19 cellular contexts compared by ENCODE assay signal in the genomic region with DNA sequence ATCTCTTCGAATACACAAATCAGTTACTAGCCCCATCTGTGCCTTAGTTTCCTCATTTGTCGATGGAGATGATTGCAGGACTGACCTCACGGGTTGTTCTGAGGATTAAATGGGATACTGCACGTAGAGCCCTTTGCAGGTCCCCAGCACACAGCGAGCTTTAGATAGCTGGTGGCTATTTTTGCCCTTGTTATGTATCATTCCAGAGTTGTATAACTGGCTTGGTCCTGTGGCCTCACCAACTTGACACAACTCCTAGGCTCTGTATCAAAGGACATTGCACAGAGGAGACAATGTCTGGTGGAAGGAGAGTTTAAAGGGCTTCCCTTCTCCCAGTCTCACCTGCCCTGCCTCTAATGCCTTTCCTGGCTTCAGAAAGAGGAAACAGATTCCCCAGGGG. TPM values are rescaled to one million over a fixed set of nuclear protein-coding genes. Genes with fewer than 3 reads are reported as not detected.
A peak's percentile ranks its signal among the peaks of the same experiment; 100 is the strongest.
DNase-seq lines count a peak whose midpoint lies in the region; ATAC-seq, FAIRE-seq and TF ChIP-seq lines count a peak whose summit lies in the region.
"Had no signal": no experiment of that assay in that cellular context is flagged by ENCODE, and none has a peak within 500 bp of the region (broad histone marks: within the 10 kb centered on the region; RNA-seq: fewer than 3 reads in every experiment).

No MANE protein-coding gene starts in this region.

- H3K79me2 ChIP-seq in HepG2 (ENCODE audit: insufficient read depth, low read length) (no peaks in the 10 kb centered on the region), smooth muscle cell (ENCODE audit: low read depth) (no peaks in the 10 kb centered on the region)

- ATAC-seq in HepG2: peak; percentile 57
- ATAC-seq in right lobe of liver: no peak
- peak; percentile 85 to 97 (median 92) for ATAC-seq in heart right ventricle
- ATAC-seq in right cardiac atrium: peak; percentile 77 to 88
- ATAC-seq in lower lobe of right lung: no peak
- ATAC-seq: GM12878 had no signal

- DNase-seq in HepG2 (ENCODE audit: low spot score) (no peak), right lobe of liver (no peak), heart right ventricle (peak in 1 of 2 donors; percentile 39), right cardiac atrium (no peak), lower lobe of right lung (no peak), NCI-H345 (lab: John Stamatoyannopoulos, UW) (no peak), smooth muscle cell (lab: John Stamatoyannopoulos, UW; ENCODE audit: unreplicated experiment) (no peak)
- DNase-seq: 8988T; AML-193; Caco-2; CD8-positive, alpha-beta memory T cell; DMS53; GOT3; H9 had no signal

- no TSS peak for BruUV-seq in HepG2 (replicated peaks; lab: Mats Ljungman, UMichigan)

- POLR2A ChIA-PET in HepG2 (lab: Yijun Ruan, JAX): no interaction called here

- TF ChIP-seq EP300 in HepG2 (IDR thresholded peaks at IDR 0.05; ENCODE audit: low read depth in 2 of 2, low read length in 2 of 2): no peak
- no peak for TF ChIP-seq EP300 in HepG2 (CRISPR knock-in tag; IDR thresholded peaks at IDR 0.05; ENCODE audit: borderline replicate concordance)

- CTCF ChIA-PET in HepG2 (lab: Yijun Ruan, JAX; ENCODE audit: low intra/inter-chr PET ratio, low total read pairs): no interaction called here

- no peak overlapping the region for H3K9ac ChIP-seq in HepG2 (ENCODE audit: insufficient read depth, low read depth, low read length)
- H3K9ac ChIP-seq in subcutaneous abdominal adipose tissue (ENCODE audit: low read length in 5 of 5): no peak overlapping the region
- no peak overlapping the region for H3K9ac ChIP-seq in smooth muscle cell (ENCODE audit: low read depth)
- H3K9ac ChIP-seq: BLaER1 had no signal

- in situ Hi-C loops in HepG2 (cut with HindIII; ENCODE audit: extremely low pct_ligation_motif_present, low pct_unique_long_range_greater_than_20kb): no loop called here

- no peak overlapping the region for H2AFZ ChIP-seq in HepG2 (ENCODE audit: low read length)
- H2AFZ ChIP-seq in smooth muscle cell (ENCODE audit: low read depth): no peak overlapping the region

- H3K36me3 ChIP-seq in HepG2 (replicated peaks in 1 of 2; ENCODE audit: control insufficient read depth in 1 of 2, insufficient read depth in 2 of 2, low read length in 2 of 2) (no peaks in the 10 kb centered on the region), right lobe of liver (no peaks in the 10 kb centered on the region), heart right ventricle (no peaks in the 10 kb centered on the region), subcutaneous abdominal adipose tissue (ENCODE audit: control insufficient read depth in 5 of 5, insufficient read depth in 5 of 5, low read length in 5 of 5) (no peaks in the 10 kb centered on the region), lower lobe of right lung (no peaks in the 10 kb centered on the region), smooth muscle cell (ENCODE audit: low read depth) (no peaks in the 10 kb centered on the region)
- H3K36me3 ChIP-seq: BLaER1 had no signal

- no peaks in the 10 kb centered on the region for H3F3A ChIP-seq in smooth muscle cell (ENCODE audit: low read depth)

- H3K27ac ChIP-seq in HepG2 (ENCODE audit: extremely low read length, insufficient read depth, low read length): no peak overlapping the region
- H3K27ac ChIP-seq in right lobe of liver: no peak overlapping the region
- H3K27ac ChIP-seq in heart right ventricle: peak overlapping the region; percentile 72 to 95 (median 86)
- peak overlapping the region; percentile 83 for H3K27ac ChIP-seq in right cardiac atrium (ENCODE audit: low read length)
- H3K27ac ChIP-seq in subcutaneous abdominal adipose tissue (ENCODE audit: low read depth, low read length): peak overlapping the region; percentile 93
- H3K27ac ChIP-seq in lower lobe of right lung: no peak overlapping the region
- no peak overlapping the region for H3K27ac ChIP-seq in smooth muscle cell (ENCODE audit: low read depth)
- H3K27ac ChIP-seq: BLaER1 had no signal

- H3K9me3 ChIP-seq in HepG2 (ENCODE audit: low read length): no peaks in the 10 kb centered on the region
- H3K9me3 ChIP-seq in right lobe of liver: no peaks in the 10 kb centered on the region
- H3K9me3 ChIP-seq in heart right ventricle: peaks cover 0 to 10% (median 0%) of the 10 kb centered on the region in 11 donors
- H3K9me3 ChIP-seq in right cardiac atrium (ENCODE audit: control insufficient read depth, low read length): no peaks in the 10 kb centered on the region
- H3K9me3 ChIP-seq in subcutaneous abdominal adipose tissue (ENCODE audit: control insufficient read depth in 5 of 5, low read length in 5 of 5): no peaks in the 10 kb centered on the region
- H3K9me3 ChIP-seq in lower lobe of right lung: no peaks in the 10 kb centered on the region
- H3K9me3 ChIP-seq in smooth muscle cell (replicated peaks; ENCODE audit: low read depth): no peaks in the 10 kb centered on the region
- H3K9me3 ChIP-seq: Caco-2 had no signal

- WGBS in HepG2 (ENCODE audit: low lambda C conversion rate): 62% methylated on average over 5 of the region's 5 CpGs
- WGBS in right lobe of liver (ENCODE audit: insufficient coverage, low coverage, low lambda C conversion rate, missing lambda C conversion rate): 80% methylated on average over 1 of the region's 5 CpGs
- 47 to 54% methylated on average over 5 of the region's 5 CpGs for WGBS in heart right ventricle, 2 donors
- 63% methylated on average over 5 of the region's 5 CpGs for WGBS in right cardiac atrium
- 85% methylated on average over 5 of the region's 5 CpGs for WGBS in smooth muscle cell (ENCODE audit: low lambda C conversion rate)

- no peaks in the 10 kb centered on the region for H4K20me1 ChIP-seq in HepG2 (ENCODE audit: insufficient read depth, low read length)
- H4K20me1 ChIP-seq in smooth muscle cell (ENCODE audit: low read depth): no peaks in the 10 kb centered on the region
- H4K20me1 ChIP-seq: BLaER1 had no signal

- TF ChIP-seq POLR2A in HepG2 (IDR thresholded peaks at IDR 0.05; ENCODE audit: insufficient read depth in 1 of 2, low read depth in 2 of 2, low read length in 2 of 2): no peak
- no peak for TF ChIP-seq POLR2A in right lobe of liver (IDR thresholded peaks at IDR 0.05)

- no peak for FAIRE-seq in HepG2 (lab: Jason Lieb, UNC)
- FAIRE-seq: GM12878, GM18507 had no signal

- peak overlapping the region; percentile 16; the same call in 1 of the 2 replicates for H3K4me2 ChIP-seq in HepG2 (ENCODE audit: low read depth, low read length)
- no peak overlapping the region for H3K4me2 ChIP-seq in smooth muscle cell
- H3K4me2 ChIP-seq: BLaER1 had no signal

- H3K4me1 ChIP-seq in HepG2 (ENCODE audit: insufficient read depth, low read length): peaks cover 53% of the 10 kb centered on the region
- H3K4me1 ChIP-seq in right lobe of liver: peaks cover 0 to 36% (median 14%) of the 10 kb centered on the region in 4 donors
- peaks cover 0 to 26% (median 19%) of the 10 kb centered on the region in 9 donors for H3K4me1 ChIP-seq in heart right ventricle
- peaks cover 9% of the 10 kb centered on the region for H3K4me1 ChIP-seq in right cardiac atrium (ENCODE audit: control insufficient read depth, insufficient read depth, low read length)
- H3K4me1 ChIP-seq in subcutaneous abdominal adipose tissue (ENCODE audit: control insufficient read depth in 5 of 5, insufficient read depth in 5 of 5, low read length in 5 of 5): peaks cover 0 to 25% (median 23%) of the 10 kb centered on the region in 5 donors
- no peaks in the 10 kb centered on the region for H3K4me1 ChIP-seq in lower lobe of right lung
- H3K4me1 ChIP-seq in smooth muscle cell (ENCODE audit: low read depth): no peaks in the 10 kb centered on the region
- H3K4me1 ChIP-seq: BLaER1 had no signal

- no peak for TF ChIP-seq RAD21 in HepG2 (CRISPR knock-in tag; IDR thresholded peaks at IDR 0.05)

- no peaks in the 10 kb centered on the region for H3K27me3 ChIP-seq in HepG2 (ENCODE audit: control insufficient read depth in 1 of 2, insufficient read depth in 2 of 2, low read length in 2 of 2)
- no peaks in the 10 kb centered on the region for H3K27me3 ChIP-seq in right lobe of liver
- peaks cover 0 to 5% (median 0%) of the 10 kb centered on the region in 7 donors for H3K27me3 ChIP-seq in heart right ventricle
- no peaks in the 10 kb centered on the region for H3K27me3 ChIP-seq in right cardiac atrium (ENCODE audit: control insufficient read depth, insufficient read depth)
- peaks cover 0 to 4% (median 0%) of the 10 kb centered on the region in 5 donors for H3K27me3 ChIP-seq in subcutaneous abdominal adipose tissue (ENCODE audit: control insufficient read depth in 5 of 5, insufficient read depth in 4 of 5, low read length in 5 of 5)
- H3K27me3 ChIP-seq in lower lobe of right lung (ENCODE audit: low read depth): no peaks in the 10 kb centered on the region
- peaks cover 4% of the 10 kb centered on the region for H3K27me3 ChIP-seq in smooth muscle cell (ENCODE audit: low read depth)
- H3K27me3 ChIP-seq: BLaER1 had no signal

- no peak overlapping the region for H3K4me3 ChIP-seq in HepG2 (replicated peaks in 1 of 3; ENCODE audit: insufficient read depth in 1 of 3, low read depth in 2 of 3, low read length in 3 of 3)
- no peak overlapping the region for H3K4me3 ChIP-seq in right lobe of liver
- H3K4me3 ChIP-seq in heart right ventricle: peak overlapping the region in 9 of 10 donors; percentile 19 to 52 (median 39)
- H3K4me3 ChIP-seq in right cardiac atrium (ENCODE audit: low read length): no peak overlapping the region
- no peak overlapping the region for H3K4me3 ChIP-seq in subcutaneous abdominal adipose tissue (ENCODE audit: low read depth in 1 of 5, low read length in 5 of 5)
- H3K4me3 ChIP-seq in lower lobe of right lung: no peak overlapping the region
- no peak overlapping the region for H3K4me3 ChIP-seq in smooth muscle cell
- H3K4me3 ChIP-seq: BLaER1, GM12878 had no signal

- TF ChIP-seq CTCF in HepG2 (CRISPR knock-in tag; IDR thresholded peaks at IDR 0.05) (no peak), right lobe of liver (IDR thresholded peaks at IDR 0.05) (no peak), heart right ventricle (IDR thresholded peaks at IDR 0.05) (no peak), lower lobe of right lung (IDR thresholded peaks at IDR 0.05) (no peak), smooth muscle cell (IDR thresholded peaks at IDR 0.05; ENCODE audit: borderline replicate concordance, insufficient read depth, poor library complexity, severe bottlenecking) (no peak)

- intact Hi-C loops in HepG2 (cut with micrococcal nuclease; ENCODE audit: unreplicated experiment): no loop called here
- intact Hi-C loops in right lobe of liver (cut with DNase I): no loop called here
- intact Hi-C loops in heart right ventricle (cut with DNase I): no loop called here
- intact Hi-C loops in right cardiac atrium (cut with DNase I): no loop called here
- intact Hi-C loops in lower lobe of right lung (cut with DNase I): no loop called here

RNA-seq across cellular contexts. Expression of gene DGAT2, which starts 22.8 kb away (rescaled TPM):
- total RNA-seq in HepG2 (2016; rRNA removed; fragmentation: Illumina TruSeq; extraction: Trizol): 39.4 and 65.6 TPM in 2 replicates
- total RNA-seq in HepG2 (2016; cell fraction: cytosol; rRNA removed; fragmentation: Illumina TruSeq; extraction: Trizol; ENCODE audit: low read depth): 13.6 and 17.8 TPM in 2 replicates
- total RNA-seq in HepG2 (2016; cell fraction: insoluble cytoplasmic fraction; rRNA removed; fragmentation: Illumina TruSeq; extraction: Trizol): 37.7 and 67.0 TPM in 2 replicates
- 33.7 and 43.0 TPM in 2 replicates for total RNA-seq in HepG2 (2016; cell fraction: membrane; rRNA removed; fragmentation: Illumina TruSeq; extraction: Trizol)
- total RNA-seq in HepG2 (2016; cell fraction: nucleus; rRNA removed; fragmentation: Illumina TruSeq; extraction: Trizol): 51.0 and 57.6 TPM in 2 replicates
- 39.0 and 47.6 TPM in 2 replicates for polyA plus RNA-seq in HepG2 (2011; rRNA removed)
- polyA plus RNA-seq in HepG2 (2011; cell fraction: cytosol; rRNA removed): 38.9 and 41.0 TPM in 2 replicates
- polyA plus RNA-seq in HepG2 (2011; cell fraction: nucleus; rRNA removed): 13.1 and 13.7 TPM in 2 replicates
- polyA plus RNA-seq in HepG2 (2012): 15.7 and 19.7 TPM in 2 replicates
- 13.9 and 19.4 TPM in 2 replicates for polyA plus RNA-seq in HepG2 (2016; cell fraction: cytosol; fragmentation: Illumina TruSeq; extraction: Trizol; ENCODE audit: low read depth)
- polyA plus RNA-seq in HepG2 (2016; cell fraction: insoluble cytoplasmic fraction; fragmentation: Illumina TruSeq; extraction: Trizol; ENCODE audit: low read depth): 39.1 and 40.5 TPM in 2 replicates
- 26.5 and 38.6 TPM in 2 replicates for polyA plus RNA-seq in HepG2 (2016; cell fraction: membrane; fragmentation: Illumina TruSeq; extraction: Trizol; ENCODE audit: low read depth)
- polyA plus RNA-seq in HepG2 (2016; cell fraction: nucleus; fragmentation: Illumina TruSeq; extraction: Trizol; ENCODE audit: insufficient read depth, low read depth): 85.2 and 85.5 TPM in 2 replicates
- polyA minus RNA-seq in HepG2 (2011; rRNA and poly(A)+ RNA removed; ENCODE audit: low replicate concordance): 9.8 and 63.2 TPM in 2 replicates
- polyA minus RNA-seq in HepG2 (2011; cell fraction: cytosol; rRNA and poly(A)+ RNA removed): 11.2 and 11.5 TPM in 2 replicates
- 9.3 and 9.8 TPM in 2 replicates for polyA minus RNA-seq in HepG2 (2011; cell fraction: nucleus; rRNA and poly(A)+ RNA removed)
- total RNA-seq in right lobe of liver: 100 to 1,000 TPM in 5 of 6 experiments, 10 to 100 TPM in 1; 33.1 to 166 (median 124) TPM
- 10 to 100 TPM in 5 of 10 donors, 1 to 10 TPM in 5; 6.2 to 24.4 (median 10.3) TPM for total RNA-seq in heart right ventricle
- polyA plus RNA-seq in heart right ventricle: 10 to 100 TPM in 1 of 2 donors, 1 to 10 TPM in 1; 9.2 to 17.2 TPM
- 10 to 100 TPM in 2 of 4 donors, 1 to 10 TPM in 2; 5.7 to 18.0 (median 10.4) TPM for total RNA-seq in right cardiac atrium
- polyA plus RNA-seq in right cardiac atrium: 23.4 TPM
- 7.4 TPM for total RNA-seq in lower lobe of right lung
- 3.5 and 3.7 TPM in 2 replicates for total RNA-seq in smooth muscle cell
- polyA plus RNA-seq in smooth muscle cell: 1.5 and 1.8 TPM in 2 replicates
- polyA plus RNA-seq: CD8-positive, alpha-beta memory T cell had no signal

RNA-seq across cellular contexts. Expression of gene MOGAT2, which starts 28.2 kb away (rescaled TPM):
- 27.2 and 27.8 TPM in 2 replicates for total RNA-seq in HepG2 (2016; rRNA removed; fragmentation: Illumina TruSeq; extraction: Trizol)
- 4.8 and 5.4 TPM in 2 replicates for total RNA-seq in HepG2 (2016; cell fraction: cytosol; rRNA removed; fragmentation: Illumina TruSeq; extraction: Trizol; ENCODE audit: low read depth)
- 22.9 and 26.8 TPM in 2 replicates for total RNA-seq in HepG2 (2016; cell fraction: insoluble cytoplasmic fraction; rRNA removed; fragmentation: Illumina TruSeq; extraction: Trizol)
- 15.9 and 17.2 TPM in 2 replicates for total RNA-seq in HepG2 (2016; cell fraction: membrane; rRNA removed; fragmentation: Illumina TruSeq; extraction: Trizol)
- total RNA-seq in HepG2 (2016; cell fraction: nucleus; rRNA removed; fragmentation: Illumina TruSeq; extraction: Trizol): 23.2 and 30.7 TPM in 2 replicates
- polyA plus RNA-seq in HepG2 (2011; rRNA removed): 27.8 and 30.0 TPM in 2 replicates
- 25.4 and 28.6 TPM in 2 replicates for polyA plus RNA-seq in HepG2 (2011; cell fraction: cytosol; rRNA removed)
- polyA plus RNA-seq in HepG2 (2011; cell fraction: nucleus; rRNA removed): 30.4 and 30.7 TPM in 2 replicates
- 9.6 and 16.8 TPM in 2 replicates for polyA plus RNA-seq in HepG2 (2012)
- polyA plus RNA-seq in HepG2 (2016; cell fraction: cytosol; fragmentation: Illumina TruSeq; extraction: Trizol; ENCODE audit: low read depth): 3.9 and 4.1 TPM in 2 replicates
- polyA plus RNA-seq in HepG2 (2016; cell fraction: insoluble cytoplasmic fraction; fragmentation: Illumina TruSeq; extraction: Trizol; ENCODE audit: low read depth): 23.3 and 25.4 TPM in 2 replicates
- polyA plus RNA-seq in HepG2 (2016; cell fraction: membrane; fragmentation: Illumina TruSeq; extraction: Trizol; ENCODE audit: low read depth): 10.3 and 11.1 TPM in 2 replicates
- 45.1 and 45.8 TPM in 2 replicates for polyA plus RNA-seq in HepG2 (2016; cell fraction: nucleus; fragmentation: Illumina TruSeq; extraction: Trizol; ENCODE audit: insufficient read depth, low read depth)
- polyA minus RNA-seq in HepG2 (2011; rRNA and poly(A)+ RNA removed; ENCODE audit: low replicate concordance): 0.12 and 81.9 TPM in 2 replicates
- 16.4 and 16.5 TPM in 2 replicates for polyA minus RNA-seq in HepG2 (2011; cell fraction: cytosol; rRNA and poly(A)+ RNA removed)
- polyA minus RNA-seq in HepG2 (2011; cell fraction: nucleus; rRNA and poly(A)+ RNA removed): 29.9 and 35.7 TPM in 2 replicates
- total RNA-seq in right lobe of liver: 100 to 1,000 TPM in 3 of 6 experiments, 10 to 100 TPM in 3; 24.3 to 164 (median 100) TPM
- under 1 TPM in 4 of 10 donors, not detected in 6; 0.13 to 0.35 (median 0.20) TPM for total RNA-seq in heart right ventricle
- not detected for polyA plus RNA-seq in heart right ventricle
- under 1 TPM in 1 of 4 donors, not detected in 3; 0.17 TPM for total RNA-seq in right cardiac atrium
- polyA plus RNA-seq in right cardiac atrium: 0.11 TPM
- not detected for total RNA-seq in lower lobe of right lung
- not detected in 2 replicates for total RNA-seq in smooth muscle cell
- polyA plus RNA-seq in smooth muscle cell: not detected in 2 replicates
- total RNA-seq: CD8-positive, alpha-beta memory T cell; H9; HT1080 had no signal
- polyA plus RNA-seq: CD8-positive, alpha-beta memory T cell had no signal

Comparison
In these comparisons a context has a peak if more than half of its experiments do, and no peak if none do; other contexts are left out.
1. ATAC-seq: peak in HepG2 (single experiment), heart right ventricle (8 of 8) and right cardiac atrium (2 of 2); none in right lobe of liver (0 of 4) and lower lobe of right lung (0 of 2).
2. H3K4me3 ChIP-seq: peak in heart right ventricle (9 of 10); none in HepG2 (0 of 3), right lobe of liver (0 of 3), right cardiac atrium (single experiment), subcutaneous abdominal adipose tissue (0 of 5), lower lobe of right lung (single experiment) and smooth muscle cell (single experiment).
3. H3K27ac ChIP-seq: peak in heart right ventricle (10 of 10), right cardiac atrium (single experiment) and subcutaneous abdominal adipose tissue (single experiment); none in HepG2 (single experiment), right lobe of liver (0 of 3), lower lobe of right lung (single experiment) and smooth muscle cell (single experiment).